ENCODE assay signal across 8 cellular contexts in the genomic region with DNA sequence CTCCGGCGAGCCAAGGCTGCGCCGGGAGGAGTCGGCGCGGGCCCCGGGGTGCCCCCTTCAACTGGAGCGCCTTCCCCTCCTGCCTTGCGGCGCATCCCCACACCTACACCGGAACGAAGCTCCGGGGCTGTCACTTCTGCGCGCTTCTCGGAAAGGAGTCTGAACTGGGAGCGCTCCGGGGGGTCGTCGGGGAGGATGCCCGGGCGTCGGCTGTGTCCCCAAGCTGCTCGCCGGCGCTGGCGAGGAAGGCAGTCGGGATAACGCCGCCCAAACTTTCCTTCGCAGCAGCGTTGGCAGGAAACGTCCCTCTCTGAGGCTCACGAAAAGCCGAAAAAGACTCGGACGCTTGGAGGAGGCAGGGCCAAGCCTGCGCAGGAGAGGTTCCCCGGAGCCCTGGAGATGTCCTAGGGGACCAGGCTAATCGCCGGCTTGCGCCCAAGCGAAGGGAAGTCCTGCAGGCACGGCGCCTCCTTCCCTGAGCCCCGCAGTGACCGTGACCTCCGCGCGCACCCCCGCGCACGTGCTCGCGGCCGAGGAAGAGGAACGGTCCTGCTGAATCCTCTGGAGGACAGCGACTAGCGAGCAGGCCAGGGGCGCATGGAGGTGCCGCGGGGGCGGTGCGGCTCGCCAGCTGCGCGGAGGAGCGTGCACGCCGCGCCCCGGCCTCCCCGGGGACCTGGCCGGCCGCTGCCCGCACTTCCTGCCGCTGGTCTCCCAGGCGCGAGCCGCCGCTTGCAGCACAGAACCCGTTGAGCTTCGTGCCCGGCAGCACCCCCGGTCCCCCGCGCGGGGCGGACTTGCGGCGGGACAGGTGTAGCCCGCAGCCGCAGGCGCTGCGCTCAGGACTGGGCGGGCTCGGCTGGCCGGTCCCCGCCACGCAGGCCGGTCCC. TPM values are rescaled to one million over a fixed set of nuclear protein-coding genes. Genes with fewer than 3 reads are reported as not detected.
DNase-seq lines count a peak whose midpoint lies in the region; ATAC-seq and TF ChIP-seq lines count a peak whose summit lies in the region.

TSS of gene SH3RF3 (plus strand) at position 740 of the 890 bp plus-strand sequence.

- no peaks in the 10 kb centered on the region for H3K9me3 ChIP-seq in duodenal mucosa (ENCODE audit: control insufficient read depth in 1 of 2, low read length in 2 of 2)

- ATAC-seq in HG02870 (IDR thresholded peaks at IDR 0.05; ENCODE audit: unreplicated experiment) = peak; percentile 23
- ATAC-seq in stimulated activated naive CD8-positive, alpha-beta T cell treated with anti-CD3 and anti-CD28 coated beads, Interleukin-15, Interleukin-2, amounts not matched to agents 100 U/mL and 50 U/mL, for 24 hours = peak; percentile 15
- no peak for ATAC-seq in GM18502 (IDR thresholded peaks at IDR 0.05; ENCODE audit: poor library complexity, unreplicated experiment)

- peaks cover 3% of the 10 kb centered on the region; the same call in 1 of the 2 replicates for H3K27me3 ChIP-seq in GM06990 (replicated peaks; ENCODE audit: control insufficient read depth, insufficient read depth, low read length)
- peaks cover 30% of the 10 kb centered on the region in 2 donors for H3K27me3 ChIP-seq in duodenal mucosa (ENCODE audit: control insufficient read depth in 1 of 2, insufficient read depth in 2 of 2, low read length in 2 of 2)

- no peak for TF ChIP-seq POLR2A in lower leg skin (IDR thresholded peaks at IDR 0.05)

- intact Hi-C loops in lower leg skin (cut with DNase I; ENCODE audit: low total_unique reads) = loop anchor here (5.0 kb wide), 1 partner anchor 384 kb away; no protein-coding TSS in a partner anchor

- DNase-seq in GM06990 (ENCODE audit: extremely low read depth, insufficient read length) (peak; percentile 45), lower leg skin (ENCODE audit: low spot score in 2 of 2) (peak in 1 of 2 donors; percentile 89), DMS153 (lab: John Stamatoyannopoulos, UW) (no peak)
- peak; percentile 41 for DNase-seq in stimulated activated naive CD8-positive, alpha-beta T cell treated with anti-CD3 and anti-CD28 coated beads, Interleukin-15, Interleukin-2, amounts not matched to agents 100 U/mL and 50 U/mL, for 24 hours

- TF ChIP-seq CTCF in GM06990 (IDR thresholded peaks at IDR 0.05; ENCODE audit: insufficient read depth, low read length, poor library complexity, severe bottlenecking) (no peak), WI38 (IDR thresholded peaks at IDR 0.05; ENCODE audit: low read depth, low read length) (no peak), lower leg skin (IDR thresholded peaks at IDR 0.05) (no peak)

- peak within 1 kb of the TSS; percentile 39 for H3K4me3 ChIP-seq in GM06990 (replicated peaks; ENCODE audit: low read depth, low read length)
- H3K4me3 ChIP-seq in WI38 (ENCODE audit: low read depth, low read length) = peak within 1 kb of the TSS; percentile 66
- H3K4me3 ChIP-seq in duodenal mucosa (ENCODE audit: low read depth in 1 of 2, low read length in 2 of 2) = peak within 1 kb of the TSS; percentile 67 to 75
- H3K4me3 ChIP-seq in lower leg skin (ENCODE audit: low read depth, poor library complexity, severe bottlenecking) = peak within 1 kb of the TSS; percentile 55

- no peaks in the 10 kb centered on the region for H3K36me3 ChIP-seq in GM06990 (ENCODE audit: control insufficient read depth, insufficient read depth, low read length)
- H3K36me3 ChIP-seq in duodenal mucosa (ENCODE audit: control insufficient read depth in 1 of 2, insufficient read depth in 2 of 2, low read length in 2 of 2) = no peaks in the 10 kb centered on the region

- H3K27ac ChIP-seq in duodenal mucosa (ENCODE audit: low read depth, low read length) = peak within 1 kb of the TSS; percentile 54

- H3K4me1 ChIP-seq in duodenal mucosa (ENCODE audit: control insufficient read depth in 1 of 2, insufficient read depth in 2 of 2, low read length in 2 of 2) = peaks cover 0 to 16% of the 10 kb centered on the region in 2 donors

- 0 to 1% methylated on average over 7 to 45 of the region's 102 CpGs for WGBS in lower leg skin, 2 donors

- H3K9ac ChIP-seq in duodenal mucosa (ENCODE audit: low read depth in 1 of 2, low read length in 2 of 2) = peak within 1 kb of the TSS; percentile 28 to 32

RNA-seq across cellular contexts. Expression of gene SH3RF3, which starts in this region (rescaled TPM):
- total RNA-seq in lower leg skin = 1 to 10 TPM; 1.9 to 7.4 (median 3.2) TPM
